In the genomic region with DNA sequence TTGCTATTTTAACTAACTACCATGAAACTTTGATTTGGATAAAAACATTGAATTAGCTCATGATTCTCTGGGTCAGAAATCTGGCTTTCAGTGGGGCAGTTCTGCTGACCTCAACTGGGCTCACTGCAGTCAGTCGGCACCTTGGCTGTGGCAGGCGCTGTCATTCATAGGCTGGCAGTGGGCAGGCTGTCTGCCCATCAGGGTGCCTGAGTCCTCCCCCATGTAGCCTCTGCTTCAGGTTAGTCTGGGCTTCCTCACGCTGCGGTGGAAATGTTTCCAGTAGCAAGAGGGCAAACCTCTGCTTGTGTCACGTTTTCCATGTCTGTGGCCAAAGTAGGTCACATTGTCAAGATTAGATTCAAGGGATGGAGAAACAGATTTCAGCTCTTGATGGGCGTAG, we compare ENCODE assay signal across 23 cellular contexts.
DNase-seq lines count a peak whose midpoint lies in the region; ATAC-seq and TF ChIP-seq lines count a peak whose summit lies in the region.
"Had no signal": no experiment of that assay in that cellular context is flagged by ENCODE, and none has a peak within 500 bp of the region (broad histone marks: within the 10 kb centered on the region; RNA-seq: fewer than 3 reads in every experiment).

No MANE protein-coding gene starts in this region.

- intact Hi-C loops in right cardiac atrium (cut with DNase I), result no loop called here
- intact Hi-C loops in Right ventricle myocardium inferior (cut with DNase I), result no loop called here
- intact Hi-C loops in sciatic nerve (cut with DNase I), result no loop called here
- intact Hi-C loops in aorta (cut with DNase I), result no loop called here
- intact Hi-C loops in A673 (cut with micrococcal nuclease; ENCODE audit: unreplicated experiment), result no loop called here

- ATAC-seq in right cardiac atrium (peak in 1 of 2 donors; percentile 43), Right ventricle myocardium inferior (no peak), gastroesophageal sphincter (no peak), sciatic nerve (peak; percentile 58), aorta (ENCODE audit: low FRiP score) (peak; percentile 60), GM21381 (IDR thresholded peaks at IDR 0.05; ENCODE audit: unreplicated experiment) (no peak)
- ATAC-seq: activated CD4-positive, alpha-beta T cell treated with anti-CD3 and anti-CD28 coated beads for 36 hours; activated naive CD8-positive, alpha-beta T cell treated with anti-CD3 and anti-CD28 coated beads, Interleukin-2, amount 50 U/mL, for 24 hours; Panc1; pancreas had no signal

- H3K27ac ChIP-seq in right cardiac atrium (ENCODE audit: low read length) (no peak overlapping the region), gastroesophageal sphincter (peak overlapping the region; percentile 57 to 78 (median 69)), aorta (ENCODE audit: low read depth in 1 of 2, low read length in 2 of 2) (no peak overlapping the region), Peyer's patch (peak overlapping the region in 2 of 4 donors; percentile 44 to 58), A673 (ENCODE audit: low read depth, low read length, poor library complexity, severe bottlenecking) (no peak overlapping the region)
- H3K27ac ChIP-seq: brain microvascular endothelial cell, pancreas, SJCRH30 had no signal

- H3K27me3 ChIP-seq in right cardiac atrium (ENCODE audit: control insufficient read depth, insufficient read depth) (no peaks in the 10 kb centered on the region), gastroesophageal sphincter (no peaks in the 10 kb centered on the region), aorta (ENCODE audit: control insufficient read depth in 1 of 2, insufficient read depth in 2 of 2, low read length in 1 of 2) (no peaks in the 10 kb centered on the region), Peyer's patch (no peaks in the 10 kb centered on the region), A673 (replicated peaks; ENCODE audit: insufficient read depth, low read depth, low read length, poor library complexity) (peaks cover 97% of the 10 kb centered on the region)
- H3K27me3 ChIP-seq: brain microvascular endothelial cell, pancreas, SJCRH30 had no signal

- no peaks in the 10 kb centered on the region for H3K36me3 ChIP-seq in gastroesophageal sphincter
- H3K36me3 ChIP-seq in aorta (ENCODE audit: control insufficient read depth in 1 of 2, insufficient read depth in 2 of 2, low read length in 1 of 2), result no peaks in the 10 kb centered on the region
- no peaks in the 10 kb centered on the region for H3K36me3 ChIP-seq in Peyer's patch
- H3K36me3 ChIP-seq in A673 (ENCODE audit: insufficient read depth, low read length, poor library complexity, severe bottlenecking), result no peaks in the 10 kb centered on the region
- H3K36me3 ChIP-seq: brain microvascular endothelial cell, pancreas, SJCRH30 had no signal

- no peak for TF ChIP-seq EP300 in gastroesophageal sphincter (IDR thresholded peaks at IDR 0.05)

- CTCF ChIA-PET in A673 (lab: Charles Lee), result no interaction called here

- BruUV-seq in A673 (replicated peaks; lab: Mats Ljungman, UMichigan), result no TSS peak

- POLR2A ChIA-PET in A673 (lab: Charles Lee; ENCODE audit: low non-redundant PET), result no interaction called here

- DNase-seq in right cardiac atrium, result peak; percentile 20 to 66 (median 56)
- no peak for DNase-seq in Right ventricle myocardium inferior (ENCODE audit: missing footprints)
- DNase-seq in sciatic nerve (ENCODE audit: low spot score), result no peak
- DNase-seq in aorta, result peak in 1 of 2 donors; percentile 49
- DNase-seq in Peyer's patch, result no peak
- no peak for DNase-seq in A673 (ENCODE audit: low spot score)
- DNase-seq: activated CD4-positive, alpha-beta T cell treated with anti-CD3 and anti-CD28 coated beads for 36 hours; activated CD8-positive, alpha-beta memory T cell treated with anti-CD3 and anti-CD28 coated beads for 24 hours; activated gamma-delta T cell treated with Interleukin-2 at 50 U/mL for 16 hours; activated naive CD8-positive, alpha-beta T cell treated with anti-CD3 and anti-CD28 coated beads, Interleukin-2, amount 50 U/mL, for 24 hours; activated T-cell treated with anti-CD3 and anti-CD28 coated beads, Interleukin-2, amount 50 U/mL, for 24 hours; brain microvascular endothelial cell; KBM-7; kidney glomerular epithelial cell; naive B cell; NCI-H1436; NCI-H524; pancreas; SJCRH30; stimulated activated CD4-positive, alpha-beta T cell treated with anti-CD3 and anti-CD28 coated beads, Interleukin-12 subunit alpha, Interleukin-12 subunit beta, amount 100 ng/mL, for 4 hours had no signal

- TF ChIP-seq CTCF in gastroesophageal sphincter (IDR thresholded peaks at IDR 0.05) (no peak), Peyer's patch (IDR thresholded peaks at IDR 0.05) (no peak), A673 (conservative IDR thresholded peaks at IDR 0.05; ENCODE audit: low read depth, low read length) (no peak)

- H3K4me3 ChIP-seq in right cardiac atrium (ENCODE audit: low read length) (no peak overlapping the region), gastroesophageal sphincter (no peak overlapping the region), aorta (ENCODE audit: low read length in 2 of 2) (no peak overlapping the region), Peyer's patch (no peak overlapping the region), A673 (ENCODE audit: low read depth, low read length, poor library complexity, severe bottlenecking) (no peak overlapping the region)
- H3K4me3 ChIP-seq: pancreas, SJCRH30 had no signal

- H3K4me1 ChIP-seq in right cardiac atrium (ENCODE audit: control insufficient read depth, insufficient read depth, low read length) (no peaks in the 10 kb centered on the region), gastroesophageal sphincter (peaks cover 0 to 13% (median 3%) of the 10 kb centered on the region in 3 donors), aorta (ENCODE audit: control insufficient read depth in 1 of 2, insufficient read depth in 2 of 2, low read length in 2 of 2) (no peaks in the 10 kb centered on the region), Peyer's patch (no peaks in the 10 kb centered on the region), A673 (ENCODE audit: insufficient read depth, low read length, poor library complexity, severe bottlenecking) (no peaks in the 10 kb centered on the region)
- H3K4me1 ChIP-seq: pancreas, SJCRH30 had no signal

- TF ChIP-seq POLR2A in gastroesophageal sphincter (IDR thresholded peaks at IDR 0.05), result no peak
- no peak for TF ChIP-seq POLR2A in Peyer's patch (IDR thresholded peaks at IDR 0.05)

- WGBS in right cardiac atrium, result 55% methylated on average over 6 of the region's 6 CpGs
- 38 to 75% methylated on average over 1 to 2 of the region's 6 CpGs for WGBS in gastroesophageal sphincter (ENCODE audit: low coverage in 1 of 2), 2 donors
- 33% methylated on average over 6 of the region's 6 CpGs for WGBS in aorta, 2 donors

- H3K9me3 ChIP-seq in right cardiac atrium (ENCODE audit: control insufficient read depth, low read length) (no peaks in the 10 kb centered on the region), gastroesophageal sphincter (no peaks in the 10 kb centered on the region), aorta (ENCODE audit: control insufficient read depth, low read length) (no peaks in the 10 kb centered on the region), Peyer's patch (no peaks in the 10 kb centered on the region), A673 (ENCODE audit: low read depth, low read length, poor library complexity, severe bottlenecking) (peaks cover 5% of the 10 kb centered on the region)
- H3K9me3 ChIP-seq: pancreas had no signal

Comparison
In these comparisons a context has a peak if more than half of its experiments do, and no peak if none do; other contexts are left out.
1. DNase-seq: peak in right cardiac atrium (3 of 3); none in Right ventricle myocardium inferior (single experiment), sciatic nerve (single experiment), Peyer's patch (0 of 3) and A673 (single experiment).
2. ATAC-seq: peak in sciatic nerve (single experiment) and aorta (single experiment); none in Right ventricle myocardium inferior (single experiment), gastroesophageal sphincter (single experiment) and GM21381 (single experiment).
3. H3K27ac ChIP-seq: peak in gastroesophageal sphincter (4 of 4); none in right cardiac atrium (single experiment), aorta (0 of 2) and A673 (single experiment).